8 cellular contexts compared by ENCODE assay signal in the genomic region with DNA sequence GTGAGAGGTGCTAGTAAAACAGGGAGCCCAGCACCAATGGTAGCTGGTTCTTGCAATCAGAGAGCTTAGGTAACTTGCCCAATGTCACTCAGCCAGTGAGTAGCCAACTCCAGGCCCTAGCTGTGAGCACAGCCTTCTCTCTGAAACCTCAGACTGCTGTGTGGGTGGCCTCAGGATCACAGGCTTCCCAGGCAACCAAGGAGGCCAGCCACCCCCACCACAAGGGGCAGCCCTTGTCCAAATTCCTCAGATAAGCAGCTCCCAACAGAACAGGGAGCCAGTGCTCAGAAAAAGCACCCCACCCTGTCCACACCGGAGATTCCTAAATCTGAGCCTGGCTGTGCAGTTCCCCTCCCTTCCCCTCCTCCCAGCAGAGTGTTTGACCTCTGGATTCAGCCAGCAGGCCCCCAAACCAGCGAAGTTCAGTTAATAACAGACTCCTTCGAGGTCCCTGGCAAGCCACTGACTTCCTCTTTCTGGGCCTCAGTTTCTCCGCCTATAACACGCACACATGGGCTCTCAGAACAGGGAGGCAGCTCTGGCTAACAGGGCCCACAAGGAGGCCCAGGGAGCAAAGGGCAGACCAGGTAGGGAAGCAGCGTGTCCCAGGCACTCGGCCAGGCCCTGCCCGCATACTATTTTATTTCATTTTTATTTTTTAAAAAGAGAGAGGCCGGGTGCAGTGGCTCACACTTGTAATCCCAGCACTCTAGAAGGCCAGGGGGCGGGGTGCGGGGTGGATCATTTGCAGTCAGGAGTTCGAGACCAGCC. TPM values are rescaled to one million over a fixed set of nuclear protein-coding genes. Genes with fewer than 3 reads are reported as not detected.
DNase-seq lines count a peak whose midpoint lies in the region; ATAC-seq and TF ChIP-seq lines count a peak whose summit lies in the region.

No MANE protein-coding gene starts in this region.

- no peaks in the 10 kb centered on the region for H3K9me3 ChIP-seq in H9 (ENCODE audit: control insufficient read depth, low read depth, low read length)

- H2BK120ac ChIP-seq in H9 (ENCODE audit: low read depth, low read length, poor library complexity, severe bottlenecking), result no peak overlapping the region

- no peak overlapping the region for H4K91ac ChIP-seq in H9 (ENCODE audit: insufficient read length, low read depth, low read length)

- peaks cover 42% of the 10 kb centered on the region; the same call in 1 of the 2 replicates for H3K79me2 ChIP-seq in H9 (ENCODE audit: insufficient read depth, low read length)

- H3K36me3 Mint-ChIP-seq in H9 (ENCODE audit: insufficient read depth in 1 of 3, low read depth in 3 of 3), result peaks cover 0 to 8% (median 0%) of the 10 kb centered on the region in 3 experiments; a peak in 1 of 7 replicates
- peaks cover 46% of the 10 kb centered on the region for H3K36me3 Mint-ChIP-seq in activated T-cell treated with anti-CD3 and anti-CD28 coated beads, Interleukin-2, amount 50 U/mL, for 24 hours (ENCODE audit: low read depth)

- no peaks in the 10 kb centered on the region for H3K27me3 ChIP-seq in H9 (ENCODE audit: insufficient read depth, low read length)

- H2BK15ac ChIP-seq in H9 (ENCODE audit: low read depth, low read length), result no peak overlapping the region

- H3K18ac ChIP-seq in H9 (ENCODE audit: insufficient read length, low read depth, low read length), result no peak overlapping the region

- H3K27me3 Mint-ChIP-seq in H9 (ENCODE audit: low read depth), result no peaks in the 10 kb centered on the region; the same call in 1 of the 2 replicates
- H3K27me3 Mint-ChIP-seq in activated T-cell treated with anti-CD3 and anti-CD28 coated beads, Interleukin-2, amount 50 U/mL, for 24 hours, result no peaks in the 10 kb centered on the region

- no peak overlapping the region for H2BK5ac ChIP-seq in H9 (ENCODE audit: insufficient read length, low read length)

- ATAC-seq in left cardiac atrium, result peak; percentile 7 to 60
- ATAC-seq in HG03045 (IDR thresholded peaks at IDR 0.05; ENCODE audit: unreplicated experiment), result no peak
- no peak for ATAC-seq in HG02759 (IDR thresholded peaks at IDR 0.05; ENCODE audit: unreplicated experiment)
- no peak for ATAC-seq in GM19463 (IDR thresholded peaks at IDR 0.05; ENCODE audit: unreplicated experiment)

- H3K4me1 ChIP-seq in H9 (ENCODE audit: insufficient read depth, low read length), result peaks cover 7% of the 10 kb centered on the region

- H3K27ac Mint-ChIP-seq in H9, result peak overlapping the region; percentile 45 to 92 (median 77); a peak in 4 of 7 replicates
- peak overlapping the region; percentile 95 for H3K27ac Mint-ChIP-seq in activated T-cell treated with anti-CD3 and anti-CD28 coated beads, Interleukin-2, amount 50 U/mL, for 24 hours

- H4K5ac ChIP-seq in H9 (ENCODE audit: insufficient read length, low read depth, low read length), result no peak overlapping the region

- H4K20me1 ChIP-seq in H9 (ENCODE audit: control insufficient read depth, insufficient read depth, insufficient read length), result peaks cover 2% of the 10 kb centered on the region

- peak overlapping the region; percentile 91 to 95 for H3K4me3 Mint-ChIP-seq in H9
- H3K4me3 Mint-ChIP-seq in activated T-cell treated with anti-CD3 and anti-CD28 coated beads, Interleukin-2, amount 50 U/mL, for 24 hours, result peak overlapping the region; percentile 93

- H2BK12ac ChIP-seq in H9 (ENCODE audit: insufficient read length, low read depth, low read length), result no peak overlapping the region

- intact Hi-C loops in left cardiac atrium (cut with DNase I), result no loop called here

- no peak overlapping the region; the same call in 1 of the 2 replicates for H3K14ac ChIP-seq in H9 (ENCODE audit: insufficient read depth, low read length)

- TF ChIP-seq CTCF in H9 (conservative IDR thresholded peaks at IDR 0.05), result peak; percentile 39; the same call in 1 of the 3 replicates

- H3K79me1 ChIP-seq in H9 (ENCODE audit: insufficient read depth, low read depth, low read length, poor library complexity, severe bottlenecking), result peaks cover 9% of the 10 kb centered on the region

- no peak overlapping the region for H3T11ph ChIP-seq in H9 (ENCODE audit: low read length)

- no CpG with 5 or more reads among the region's 12 CpGs for WGBS in H9 (ENCODE audit: extremely low coverage, insufficient read length, low lambda C conversion rate)

- H2AK5ac ChIP-seq in H9 (ENCODE audit: insufficient read length, low read length), result no peak overlapping the region

- peaks cover 19% of the 10 kb centered on the region for H3K23me2 ChIP-seq in H9 (ENCODE audit: insufficient read length, low read depth, low read length, poor library complexity, severe bottlenecking)

- H2AFZ ChIP-seq in H9 (ENCODE audit: low read length), result no peak overlapping the region

- no peak overlapping the region for H3K56ac ChIP-seq in H9 (ENCODE audit: insufficient read length, low read depth, low read length)

- H3K4me1 Mint-ChIP-seq in H9, result peaks cover 51 to 60% of the 10 kb centered on the region in 2 experiments
- H3K4me1 Mint-ChIP-seq in activated T-cell treated with anti-CD3 and anti-CD28 coated beads, Interleukin-2, amount 50 U/mL, for 24 hours (ENCODE audit: low read depth), result peaks cover 74% of the 10 kb centered on the region

- H3K23ac ChIP-seq in H9 (ENCODE audit: insufficient read length, low read depth, low read length), result no peak overlapping the region

- DNase-seq in AG08395 (ENCODE audit: low spot score), result peak; percentile 69
- no peak for DNase-seq in H9
- DNase-seq in activated T-cell treated with anti-CD3 and anti-CD28 coated beads, Interleukin-2, amount 50 U/mL, for 24 hours, result peak; percentile 55
- DNase-seq in left cardiac atrium, result peak; percentile 81
- DNase-seq in retina, result peak; percentile 40

- H2BK20ac ChIP-seq in H9 (ENCODE audit: low read depth, low read length, poor library complexity, severe bottlenecking), result no peak overlapping the region

- H4K8ac ChIP-seq in H9 (replicated peaks; ENCODE audit: insufficient read length, low read depth, low read length), result no peak overlapping the region

- no peak overlapping the region for H3K27ac ChIP-seq in H9 (ENCODE audit: insufficient read length, low read depth, low read length)

- H3K4me2 ChIP-seq in H9 (ENCODE audit: insufficient read depth, insufficient read length, low read length), result peak overlapping the region; percentile 28

- no peak overlapping the region for H3K4ac ChIP-seq in H9 (ENCODE audit: low read depth, low read length)

- no peak overlapping the region for H3K9ac ChIP-seq in H9 (ENCODE audit: extremely low read depth, insufficient read length, low read length)

- no peaks in the 10 kb centered on the region for H3K9me3 Mint-ChIP-seq in H9
- no peaks in the 10 kb centered on the region for H3K9me3 Mint-ChIP-seq in activated T-cell treated with anti-CD3 and anti-CD28 coated beads, Interleukin-2, amount 50 U/mL, for 24 hours

RNA-seq across cellular contexts. Expression of gene EEIG1, which starts 2.7 kb away (rescaled TPM):
- total RNA-seq in H9 (2021), result 52.3 and 59.5 TPM in 2 replicates
- total RNA-seq in left cardiac atrium, result 10 to 100 TPM; 24.9 to 27.3 TPM

RNA-seq across cellular contexts. Expression of gene DPM2, which starts 40.4 kb away (rescaled TPM):
- total RNA-seq in H9 (2021) (44.7 and 46.1 TPM in 2 replicates), left cardiac atrium (10 to 100 TPM; 14.7 to 18.3 TPM)

RNA-seq across cellular contexts. Expression of gene PIP5KL1, which starts 47.5 kb away (rescaled TPM):
- total RNA-seq in H9 (2021), result 9.0 and 11.6 TPM in 2 replicates
- under 1 TPM; 0.50 to 0.99 TPM for total RNA-seq in left cardiac atrium

Comparison
In these comparisons a context has a peak if more than half of its experiments do, and no peak if none do; other contexts are left out.
1. ATAC-seq: peak in left cardiac atrium (2 of 2); none in HG03045 (single experiment), HG02759 (single experiment) and GM19463 (single experiment).